8 cellular contexts compared by ENCODE assay signal in the genomic region with DNA sequence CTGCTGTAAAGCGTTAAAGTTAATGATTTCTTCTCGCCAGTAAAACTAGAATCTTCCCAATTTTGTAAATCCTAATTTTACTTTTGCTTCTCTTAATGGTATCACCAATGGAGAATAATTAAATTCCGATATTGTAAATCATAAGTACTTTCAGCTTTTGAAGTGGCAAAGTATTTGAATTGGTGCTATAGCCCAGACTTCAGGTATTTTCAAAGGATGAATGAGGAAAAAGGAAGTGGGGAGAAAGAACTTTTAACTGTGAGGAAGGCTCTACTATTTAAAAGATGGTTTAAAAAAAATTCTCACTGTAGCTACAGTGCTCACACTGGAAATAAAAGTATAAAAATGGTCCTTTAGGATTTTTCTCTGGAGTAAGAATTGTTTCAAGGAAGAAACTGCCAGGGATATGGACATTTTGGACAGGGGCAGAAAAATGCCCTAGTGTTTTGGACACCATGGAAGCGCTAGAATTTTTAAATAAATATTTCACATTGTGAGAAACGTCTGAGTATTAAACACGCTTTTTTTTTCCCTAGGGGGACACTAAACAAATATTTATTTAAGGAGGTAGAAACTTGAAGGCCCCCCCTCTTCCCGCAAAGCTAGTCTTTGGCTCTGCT. TPM values are rescaled to one million over a fixed set of nuclear protein-coding genes. Genes with fewer than 3 reads are reported as not detected.
DNase-seq lines count a peak whose midpoint lies in the region; ATAC-seq and TF ChIP-seq lines count a peak whose summit lies in the region.

No MANE protein-coding gene starts in this region.

- no peak overlapping the region for H2BK120ac ChIP-seq in IMR-90 (ENCODE audit: low read depth, low read length)

- no peaks in the 10 kb centered on the region for H3K36me3 ChIP-seq in IMR-90 (ENCODE audit: control insufficient read depth, insufficient read depth, low read length)
- no peaks in the 10 kb centered on the region for H3K36me3 ChIP-seq in mucosa of stomach (ENCODE audit: control insufficient read depth, insufficient read depth, low read length)

- CTCF ChIA-PET in AG04449 (lab: Yijun Ruan, JAX) (interaction anchor here (1.0 kb wide), 2 partner anchors 10 to 16 kb away, joined by 3 to 4 read pairs; no protein-coding TSS in a partner anchor), IMR-90 (lab: Yijun Ruan, JAX) (no interaction called here)

- peak overlapping the region; percentile 46 for H3K14ac ChIP-seq in IMR-90 (replicated peaks; ENCODE audit: low read depth, low read length)

- no peak for TF ChIP-seq POLR2A in IMR-90 (IDR thresholded peaks at IDR 0.05; ENCODE audit: low read depth, low read length)

- no peak overlapping the region; the same call in 1 of the 2 replicates for H4K91ac ChIP-seq in IMR-90 (ENCODE audit: insufficient read depth, low read depth, low read length)

- BruUV-seq in IMR-90 (replicated peaks; lab: Mats Ljungman, UMichigan) = no TSS peak

- DNase-seq in AG04449 (ENCODE audit: low read depth, low spot score) (no peak), IMR-90 (no peak), UCSD-AML1 (lab: John Stamatoyannopoulos, UW; ENCODE audit: unreplicated experiment) (no peak)
- DNase-seq in central memory CD8-positive, alpha-beta T cell (ENCODE audit: low spot score in 2 of 2) = no peak

- H3K56ac ChIP-seq in IMR-90 (ENCODE audit: extremely low read depth, insufficient read depth, low read length) = peak overlapping the region; percentile 29; the same call in 1 of the 2 replicates

- peak overlapping the region; percentile 89 for H3K4me3 Mint-ChIP-seq in central memory CD8-positive, alpha-beta T cell

- no peak for TF ChIP-seq CTCF in AG04449 (IDR thresholded peaks at IDR 0.05; ENCODE audit: insufficient read depth, low read length, missing control alignments)
- no peak for TF ChIP-seq CTCF in IMR-90 (conservative IDR thresholded peaks at IDR 0.05; ENCODE audit: low read depth, low read length)

- H3K9me3 ChIP-seq in IMR-90 (ENCODE audit: control insufficient read depth, insufficient read depth, low read length) = no peaks in the 10 kb centered on the region
- no peaks in the 10 kb centered on the region for H3K9me3 ChIP-seq in mucosa of stomach (ENCODE audit: control insufficient read depth, low read length)

- no peak overlapping the region for H3K4ac ChIP-seq in IMR-90 (ENCODE audit: low read depth, low read length)

- intact Hi-C loops in IMR-90 (cut with micrococcal nuclease) = loop anchor here (2.0 to 5.0 kb wide), 3 partner anchors 116 to 283 kb away; no protein-coding TSS in a partner anchor

- peaks cover 4% of the 10 kb centered on the region for H3K4me1 ChIP-seq in IMR-90 (ENCODE audit: control insufficient read depth, insufficient read depth, low read length)
- H3K4me1 ChIP-seq in mucosa of stomach (ENCODE audit: control insufficient read depth, insufficient read depth, low read length) = no peaks in the 10 kb centered on the region

- peak overlapping the region; percentile 70 for H3K27ac Mint-ChIP-seq in central memory CD8-positive, alpha-beta T cell (ENCODE audit: low read depth)

- H3K4me2 ChIP-seq in IMR-90 (ENCODE audit: low read depth, low read length) = peak overlapping the region; percentile 80

- H3K9ac ChIP-seq in IMR-90 (ENCODE audit: low read depth, low read length) = peak overlapping the region; percentile 64
- H3K9ac ChIP-seq in mucosa of stomach (ENCODE audit: low read length) = peak overlapping the region; percentile 78

- H3K9me3 Mint-ChIP-seq in central memory CD8-positive, alpha-beta T cell = no peaks in the 10 kb centered on the region

- no peak overlapping the region for H2AK5ac ChIP-seq in IMR-90 (ENCODE audit: low read depth, low read length)

- H3K18ac ChIP-seq in IMR-90 (ENCODE audit: low read depth, low read length) = peak overlapping the region; percentile 2; the same call in 1 of the 2 replicates

- in situ Hi-C loops in IMR-90 (cut with MboI; ENCODE audit: low sequenced_read_pairs) = no loop called here

- ATAC-seq in IMR-90 (ENCODE audit: low read depth) (no peak), GM18867 (IDR thresholded peaks at IDR 0.05; ENCODE audit: unreplicated experiment) (no peak), HG03439 (IDR thresholded peaks at IDR 0.05; ENCODE audit: unreplicated experiment) (no peak), HG02852 (IDR thresholded peaks at IDR 0.05; ENCODE audit: unreplicated experiment) (no peak)
- ATAC-seq in central memory CD8-positive, alpha-beta T cell (replicated peaks; ENCODE audit: extremely low read depth, poor library complexity, severe bottlenecking) = no peak

- peak overlapping the region in 1 of 2 experiments; percentile 68; a peak in 1 of 4 replicates for H4K8ac ChIP-seq in IMR-90 (ENCODE audit: low read depth in 2 of 2, low read length in 2 of 2)

- peaks cover 0 to 17% of the 10 kb centered on the region in 2 experiments; a peak in 3 of 4 replicates for H3K79me1 ChIP-seq in IMR-90 (ENCODE audit: low read depth in 1 of 2, low read length in 2 of 2)

- H3K27ac ChIP-seq in IMR-90 (ENCODE audit: insufficient read depth, low read length) = no peak overlapping the region

- no peaks in the 10 kb centered on the region for H3K27me3 Mint-ChIP-seq in central memory CD8-positive, alpha-beta T cell

- peak overlapping the region; percentile 77 for H3K4me3 ChIP-seq in AG04449 (ENCODE audit: low read depth, low read length)
- H3K4me3 ChIP-seq in IMR-90 (ENCODE audit: insufficient read depth, low read depth, low read length) = peak overlapping the region; percentile 99
- H3K4me3 ChIP-seq in mucosa of stomach (ENCODE audit: low read length) = peak overlapping the region; percentile 43

- 20% methylated on average over 1 of the region's 7 CpGs; no CpG with 5 or more reads in 1 of the 2 experiments for WGBS in IMR-90 (ENCODE audit: extremely low coverage in 2 of 2, insufficient read length in 1 of 2), 2 experiments

- dilution Hi-C loops in IMR-90 (cut with HindIII; ENCODE audit: low sequenced_read_pairs, unreplicated experiment) = no loop called here

- H4K5ac ChIP-seq in IMR-90 (ENCODE audit: low read depth, low read length) = no peak overlapping the region

- H3K36me3 Mint-ChIP-seq in central memory CD8-positive, alpha-beta T cell (ENCODE audit: insufficient read depth) = peaks cover 19% of the 10 kb centered on the region

- no peak overlapping the region for H2AFZ ChIP-seq in IMR-90 (replicated peaks; ENCODE audit: low read length, poor library complexity)

- POLR2A ChIA-PET in AG04449 (lab: Yijun Ruan, JAX) (interaction anchor here (0.6 kb wide), 1 partner anchor 238 kb away, joined by 3 read pairs; no protein-coding TSS in a partner anchor), IMR-90 (lab: Charles Lee; ENCODE audit: unreplicated experiment) (no interaction called here)

- no peaks in the 10 kb centered on the region; the same call in 1 of the 2 replicates for H3K27me3 ChIP-seq in IMR-90 (ENCODE audit: control insufficient read depth, insufficient read depth, low read length)
- peaks cover 5% of the 10 kb centered on the region for H3K27me3 ChIP-seq in mucosa of stomach (ENCODE audit: control insufficient read depth, insufficient read depth, low read length)

- no peak overlapping the region for H2BK15ac ChIP-seq in IMR-90 (ENCODE audit: low read depth, low read length)

- peak overlapping the region; percentile 46; the same call in 1 of the 2 replicates for H3K23ac ChIP-seq in IMR-90 (ENCODE audit: low read depth, low read length)

- no peak overlapping the region for H2BK20ac ChIP-seq in IMR-90 (ENCODE audit: low read depth, low read length)

- peaks cover 26% of the 10 kb centered on the region; the same call in 1 of the 2 replicates for H4K20me1 ChIP-seq in IMR-90 (ENCODE audit: insufficient read depth, low read length)

- TF ChIP-seq RAD21 in IMR-90 (IDR thresholded peaks at IDR 0.05; ENCODE audit: low read length) = no peak

- no peak overlapping the region for H2AK9ac ChIP-seq in IMR-90 (replicated peaks; ENCODE audit: low read depth, low read length, poor library complexity)

- H3K9me1 ChIP-seq in IMR-90 (ENCODE audit: insufficient read depth, low read length) = peaks cover 3% of the 10 kb centered on the region

- H2BK5ac ChIP-seq in IMR-90 (ENCODE audit: low read depth, low read length, poor library complexity, severe bottlenecking) = no peak overlapping the region

- H3K4me1 Mint-ChIP-seq in central memory CD8-positive, alpha-beta T cell = peaks cover 22% of the 10 kb centered on the region

TF ChIP-seq in IMR-90, 13 proteins besides CTCF, POLR2A, EP300 and RAD21 (continues in another document):
- TF ChIP-seq FOS (IDR thresholded peaks at IDR 0.05; ENCODE audit: low read depth, low read length) = no peak
- no peak for TF ChIP-seq RCOR1 (IDR thresholded peaks at IDR 0.05; ENCODE audit: insufficient replicate concordance, low read length)
- TF ChIP-seq, protein P1, sequence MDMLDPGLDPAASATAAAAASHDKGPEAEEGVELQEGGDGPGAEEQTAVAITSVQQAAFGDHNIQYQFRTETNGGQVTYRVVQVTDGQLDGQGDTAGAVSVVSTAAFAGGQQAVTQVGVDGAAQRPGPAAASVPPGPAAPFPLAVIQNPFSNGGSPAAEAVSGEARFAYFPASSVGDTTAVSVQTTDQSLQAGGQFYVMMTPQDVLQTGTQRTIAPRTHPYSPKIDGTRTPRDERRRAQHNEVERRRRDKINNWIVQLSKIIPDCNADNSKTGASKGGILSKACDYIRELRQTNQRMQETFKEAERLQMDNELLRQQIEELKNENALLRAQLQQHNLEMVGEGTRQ (IDR thresholded peaks at IDR 0.05; ENCODE audit: low read depth, low read length) = no peak
- TF ChIP-seq MXI1 (IDR thresholded peaks at IDR 0.05; ENCODE audit: borderline replicate concordance, low read depth, low read length) = no peak
- no peak for TF ChIP-seq BHLHE40 (IDR thresholded peaks at IDR 0.05; ENCODE audit: low read depth, low read length)
- TF ChIP-seq MAZ (IDR thresholded peaks at IDR 0.05; ENCODE audit: borderline replicate concordance, low read depth, low read length) = no peak
- no peak for TF ChIP-seq CEBPB (IDR thresholded peaks at IDR 0.05; ENCODE audit: low read depth, low read length)
- no peak for TF ChIP-seq NFE2L2 (IDR thresholded peaks at IDR 0.05; ENCODE audit: low read depth, low read length)
- TF ChIP-seq SMC3 (IDR thresholded peaks at IDR 0.05; ENCODE audit: low read depth, low read length) = no peak
- TF ChIP-seq RFX5 (IDR thresholded peaks at IDR 0.05; ENCODE audit: low read depth, low read length) = no peak

RNA-seq across cellular contexts. Expression of a gene that starts 1.3 kb away (rescaled TPM):
- total RNA-seq in IMR-90 (2012; rRNA removed) = 20.8 and 21.4 TPM in 2 replicates
- 23.9 and 25.3 TPM in 2 replicates for polyA plus RNA-seq in IMR-90 (2012; rRNA removed)
- 6.5 and 6.6 TPM in 2 replicates for polyA plus RNA-seq in IMR-90 (2012; cell fraction: cytosol; rRNA removed)
- polyA plus RNA-seq in IMR-90 (2012; cell fraction: nucleus; rRNA removed; ENCODE audit: low replicate concordance) = 2.6 and 21.6 TPM in 2 replicates

Comparison
In these comparisons a context has a peak if more than half of its experiments do, and no peak if none do; other contexts are left out.
1. H3K4me3 ChIP-seq: peak in every context shown above with its lines; median percentile 99 in IMR-90; 77 in AG04449; 43 in mucosa of stomach.